2 cellular contexts compared by ENCODE assay signal in the genomic region with DNA sequence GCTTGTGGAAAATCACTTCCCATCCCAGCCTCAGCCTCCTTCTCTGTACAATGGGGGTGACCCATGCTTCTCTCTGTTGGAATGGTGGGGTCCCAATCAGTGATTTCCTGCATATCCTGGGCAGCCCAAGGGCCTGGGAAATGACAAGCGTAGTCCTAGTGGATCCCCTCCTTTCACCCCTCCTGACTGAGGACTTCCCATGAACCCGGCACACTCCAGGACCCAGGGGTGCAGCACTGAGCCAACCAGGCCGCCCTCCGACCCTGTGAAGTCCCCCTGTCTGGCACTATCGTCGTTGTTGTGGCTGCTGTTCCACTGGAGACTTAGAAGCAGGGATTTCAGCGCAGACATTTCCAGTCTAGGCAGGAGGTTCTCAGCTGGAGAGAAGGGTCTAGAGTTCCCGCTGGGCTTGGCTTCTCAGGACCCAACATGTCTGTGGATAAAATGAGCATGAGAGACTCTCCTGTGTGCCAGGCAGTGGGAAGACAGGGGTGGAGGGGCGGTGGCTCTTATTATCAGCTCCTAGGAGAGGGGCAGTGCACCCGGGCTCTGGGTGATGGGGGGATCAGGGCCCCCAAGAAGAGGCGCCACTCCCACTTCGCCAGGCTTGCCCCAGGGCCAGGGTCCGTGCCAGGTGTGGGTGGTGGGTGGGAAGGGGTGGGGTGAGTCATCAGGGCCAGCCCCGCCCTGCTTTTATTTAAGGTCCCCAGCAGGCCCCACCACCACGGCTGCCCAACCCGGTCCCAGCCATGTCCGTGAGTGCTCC.
TF ChIP-seq lines count a peak whose summit lies in the region.

A gene (plus strand): TSS at position 723 of the 766 bp plus-strand sequence. CDS start 27 bp downstream, at position 750.

TF ChIP-seq in A549, 52 proteins besides CTCF, POLR2A, EP300 and RAD21:
- TF ChIP-seq KDM1A (IDR thresholded peaks at IDR 0.05; ENCODE audit: low read depth) (0 out of 2 replicates have a peak, but pooled peaks have one; percentile 23), RNF2 (IDR thresholded peaks at IDR 0.05; ENCODE audit: borderline replicate concordance, low read depth) (no peak)

TF ChIP-seq in IMR-90, 13 proteins besides CTCF, POLR2A, EP300 and RAD21:
- TF ChIP-seq, protein P1, sequence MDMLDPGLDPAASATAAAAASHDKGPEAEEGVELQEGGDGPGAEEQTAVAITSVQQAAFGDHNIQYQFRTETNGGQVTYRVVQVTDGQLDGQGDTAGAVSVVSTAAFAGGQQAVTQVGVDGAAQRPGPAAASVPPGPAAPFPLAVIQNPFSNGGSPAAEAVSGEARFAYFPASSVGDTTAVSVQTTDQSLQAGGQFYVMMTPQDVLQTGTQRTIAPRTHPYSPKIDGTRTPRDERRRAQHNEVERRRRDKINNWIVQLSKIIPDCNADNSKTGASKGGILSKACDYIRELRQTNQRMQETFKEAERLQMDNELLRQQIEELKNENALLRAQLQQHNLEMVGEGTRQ (IDR thresholded peaks at IDR 0.05; ENCODE audit: low read depth, low read length) = no peak
- TF ChIP-seq CHD1 (IDR thresholded peaks at IDR 0.05; ENCODE audit: low read depth, low read length) (no peak), CEBPB (IDR thresholded peaks at IDR 0.05; ENCODE audit: low read depth, low read length) (no peak), RFX5 (IDR thresholded peaks at IDR 0.05; ENCODE audit: low read depth, low read length) (no peak), SMC3 (IDR thresholded peaks at IDR 0.05; ENCODE audit: low read depth, low read length) (no peak), RCOR1 (IDR thresholded peaks at IDR 0.05; ENCODE audit: insufficient replicate concordance, low read length) (no peak), MAZ (IDR thresholded peaks at IDR 0.05; ENCODE audit: borderline replicate concordance, low read depth, low read length) (no peak), MXI1 (IDR thresholded peaks at IDR 0.05; ENCODE audit: borderline replicate concordance, low read depth, low read length) (no peak), FOS (IDR thresholded peaks at IDR 0.05; ENCODE audit: low read depth, low read length) (no peak), NFE2L2 (IDR thresholded peaks at IDR 0.05; ENCODE audit: low read depth, low read length) (no peak), BHLHE40 (IDR thresholded peaks at IDR 0.05; ENCODE audit: low read depth, low read length) (no peak), MAFK (IDR thresholded peaks at IDR 0.05; ENCODE audit: low read depth, low read length) (no peak)
- TF ChIP-seq, protein P2, sequence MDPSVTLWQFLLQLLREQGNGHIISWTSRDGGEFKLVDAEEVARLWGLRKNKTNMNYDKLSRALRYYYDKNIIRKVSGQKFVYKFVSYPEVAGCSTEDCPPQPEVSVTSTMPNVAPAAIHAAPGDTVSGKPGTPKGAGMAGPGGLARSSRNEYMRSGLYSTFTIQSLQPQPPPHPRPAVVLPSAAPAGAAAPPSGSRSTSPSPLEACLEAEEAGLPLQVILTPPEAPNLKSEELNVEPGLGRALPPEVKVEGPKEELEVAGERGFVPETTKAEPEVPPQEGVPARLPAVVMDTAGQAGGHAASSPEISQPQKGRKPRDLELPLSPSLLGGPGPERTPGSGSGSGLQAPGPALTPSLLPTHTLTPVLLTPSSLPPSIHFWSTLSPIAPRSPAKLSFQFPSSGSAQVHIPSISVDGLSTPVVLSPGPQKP (IDR thresholded peaks at IDR 0.05; ENCODE audit: borderline replicate concordance, low read depth, low read length) = no peak
